ENCODE assay signal across 1 cellular context in genomic region chr19:17336872-17337674, GRCh38.
TF ChIP-seq lines count a peak whose summit lies in the region.

TSS of gene GTPBP3 (plus strand) at chr19:17337553. CDS start at chr19:17337612, 59 bp downstream.

TF ChIP-seq in K562, 482 proteins besides CTCF, POLR2A, EP300 and RAD21 (continued from another document and continues in another):
- TF ChIP-seq MTA2 (IDR thresholded peaks at IDR 0.05; ENCODE audit: low read depth) = no peak
- TF ChIP-seq ZNF140 (CRISPR knock-in tag; IDR thresholded peaks at IDR 0.05) = no peak
- TF ChIP-seq ZBTB11 (CRISPR knock-in tag; IDR thresholded peaks at IDR 0.05) = peak; percentile 96 to 99 (median 97); a peak in 5 of 6 replicates
- peak; percentile 90; the same call in 1 of the 2 replicates for TF ChIP-seq TRIM25 (IDR thresholded peaks at IDR 0.05; ENCODE audit: borderline replicate concordance)
- no peak for TF ChIP-seq ZNF507 (tag; conservative IDR thresholded peaks at IDR 0.05)
- 0 out of 2 replicates have a peak, but pooled peaks have one; percentile 79 for TF ChIP-seq MIER1 (IDR thresholded peaks at IDR 0.05; ENCODE audit: low read depth)
- TF ChIP-seq MLX (CRISPR knock-in tag; conservative IDR thresholded peaks at IDR 0.05) = no peak; a peak in 1 of 4 replicates
- 0 out of 2 replicates have a peak, but pooled peaks have one; percentile 14 for TF ChIP-seq E2F5 (CRISPR knock-in tag; IDR thresholded peaks at IDR 0.05)
- no peak for TF ChIP-seq ZNF79 (CRISPR knock-in tag; IDR thresholded peaks at IDR 0.05; ENCODE audit: low read depth)
- peak; percentile 84 for TF ChIP-seq ZFX (CRISPR knock-in tag; IDR thresholded peaks at IDR 0.05)
- no peak for TF ChIP-seq FOXJ3 (CRISPR knock-in tag; IDR thresholded peaks at IDR 0.05)
- TF ChIP-seq CUX1 (CRISPR knock-in tag; IDR thresholded peaks at IDR 0.05) = no peak
- peak; percentile 72 for TF ChIP-seq POLR2AphosphoS5 (IDR thresholded peaks at IDR 0.05; ENCODE audit: control insufficient read depth, insufficient read depth, low read depth, low read length)
- TF ChIP-seq TFAM (CRISPR knock-in tag; conservative IDR thresholded peaks at IDR 0.05) = no peak
- no peak for TF ChIP-seq ZNF174 (CRISPR knock-in tag; IDR thresholded peaks at IDR 0.05)
- peak; percentile 74; the same call in 1 of the 2 replicates for TF ChIP-seq GTF2E2 (tag; IDR thresholded peaks at IDR 0.05)
- no peak for TF ChIP-seq NFE2 (IDR thresholded peaks at IDR 0.05; ENCODE audit: low read depth)
- TF ChIP-seq NCOA1 (IDR thresholded peaks at IDR 0.05; ENCODE audit: low read depth) = peak; percentile 100
- 0 out of 2 replicates have a peak, but pooled peaks have one; percentile 29 for TF ChIP-seq RFX5 (IDR thresholded peaks at IDR 0.05; ENCODE audit: low read depth, low read length)
- no peak for TF ChIP-seq PCBP2 (IDR thresholded peaks at IDR 0.05; ENCODE audit: low read depth, low read length, poor library complexity, severe bottlenecking)
- peak; percentile 87 for TF ChIP-seq PKNOX1 (IDR thresholded peaks at IDR 0.05)
- no peak for TF ChIP-seq MCM5 (IDR thresholded peaks at IDR 0.05; ENCODE audit: low read depth)
- TF ChIP-seq PHTF2 (CRISPR knock-in tag; IDR thresholded peaks at IDR 0.05) = no peak
- peak; percentile 23; the same call in 1 of the 2 replicates for TF ChIP-seq RAD51 (IDR thresholded peaks at IDR 0.05; ENCODE audit: borderline replicate concordance, low read depth)
- peak; percentile 75; the same call in 1 of the 2 replicates for TF ChIP-seq HMGXB4 (CRISPR knock-in tag; IDR thresholded peaks at IDR 0.05)
- no peak for TF ChIP-seq YBX1 (IDR thresholded peaks at IDR 0.05)
- TF ChIP-seq HINFP (tag; conservative IDR thresholded peaks at IDR 0.05; ENCODE audit: low read depth) = no peak; the same call in 1 of the 2 replicates
- TF ChIP-seq ELF2 (CRISPR knock-in tag; IDR thresholded peaks at IDR 0.05) = peak; percentile 61; the same call in 1 of the 2 replicates
- no peak for TF ChIP-seq SETDB1 (IDR thresholded peaks at IDR 0.05; ENCODE audit: low read length)
- peak; percentile 54 for TF ChIP-seq FOSL1 (tag; conservative IDR thresholded peaks at IDR 0.05)
- peak; percentile 100 for TF ChIP-seq SP1 (CRISPR knock-in tag; IDR thresholded peaks at IDR 0.05)
- TF ChIP-seq HMG20B (CRISPR knock-in tag; IDR thresholded peaks at IDR 0.05) = peak; percentile 67; the same call in 1 of the 2 replicates
- peak; percentile 83 for TF ChIP-seq SP2 (IDR thresholded peaks at IDR 0.05; ENCODE audit: extremely low read depth, low read depth, low read length, poor library complexity, severe bottlenecking)
- TF ChIP-seq ZNF639 (CRISPR knock-in tag; conservative IDR thresholded peaks at IDR 0.05 in 1 of 2, IDR thresholded peaks at IDR 0.05 in 1 of 2) = peak in 1 of 2 experiments; percentile 85; a peak in 2 of 4 replicates
- no peak for TF ChIP-seq IFI16 (CRISPR knock-in tag; IDR thresholded peaks at IDR 0.05)
- no peak for TF ChIP-seq HEY1 (CRISPR knock-in tag; IDR thresholded peaks at IDR 0.05; ENCODE audit: borderline replicate concordance)
- TF ChIP-seq CLOCK (CRISPR knock-in tag; IDR thresholded peaks at IDR 0.05; ENCODE audit: borderline replicate concordance) = no peak
